Comparison of ENCODE assay signal across 1 cellular context in genomic region chrX:48957827-48958634, GRCh38.
TF ChIP-seq lines count a peak whose summit lies in the region.

No MANE protein-coding gene starts in this region.

TF ChIP-seq in H1, 55 proteins besides CTCF, POLR2A, EP300 and RAD21:
- TF ChIP-seq CHD7 (IDR thresholded peaks at IDR 0.05; ENCODE audit: insufficient replicate concordance, low read length) (no peak), RFX5 (IDR thresholded peaks at IDR 0.05; ENCODE audit: borderline replicate concordance, low read depth, low read length) (peak; percentile 69), RBBP5 (IDR thresholded peaks at IDR 0.05; ENCODE audit: borderline replicate concordance, low read depth, low read length) (no peak), CHD2 (IDR thresholded peaks at IDR 0.05; ENCODE audit: low read length) (peak; percentile 54), SP1 (IDR thresholded peaks at IDR 0.05; ENCODE audit: low read depth, low read length) (0 out of 2 replicates have a peak, but pooled peaks have one; percentile 78), GABPA (IDR thresholded peaks at IDR 0.05; ENCODE audit: borderline replicate concordance, insufficient read depth, low read length) (peak; percentile 76; the same call in 1 of the 2 replicates), SUZ12 (IDR thresholded peaks at IDR 0.05; ENCODE audit: low read length) (no peak), TAF7 (optimal IDR thresholded peaks at IDR 0.05; ENCODE audit: borderline replicate concordance, low read depth, low read length) (no peak), TBP (IDR thresholded peaks at IDR 0.05; ENCODE audit: low read depth, low read length) (peak; percentile 65; the same call in 1 of the 2 replicates), CREB1 (IDR thresholded peaks at IDR 0.05) (peak; percentile 77), CEBPB (IDR thresholded peaks at IDR 0.05; ENCODE audit: low read depth, low read length) (peak; percentile 61), NRF1 (IDR thresholded peaks at IDR 0.05; ENCODE audit: low read depth, low read length) (peak; percentile 61), TAF1 (IDR thresholded peaks at IDR 0.05; ENCODE audit: low read depth, low read length) (0 out of 2 replicates have a peak, but pooled peaks have one; percentile 29), RXRA (IDR thresholded peaks at IDR 0.05; ENCODE audit: insufficient read depth, low read depth, low read length) (no peak), SIN3A (conservative IDR thresholded peaks at IDR 0.05 in 1 of 2, IDR thresholded peaks at IDR 0.05 in 1 of 2; ENCODE audit: low read depth in 1 of 2, low read length in 2 of 2) (peak; percentile 20 to 66; a peak in 1 of 4 replicates)
- TF ChIP-seq, protein P1, sequence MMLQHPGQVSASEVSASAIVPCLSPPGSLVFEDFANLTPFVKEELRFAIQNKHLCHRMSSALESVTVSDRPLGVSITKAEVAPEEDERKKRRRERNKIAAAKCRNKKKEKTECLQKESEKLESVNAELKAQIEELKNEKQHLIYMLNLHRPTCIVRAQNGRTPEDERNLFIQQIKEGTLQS (IDR thresholded peaks at IDR 0.05; ENCODE audit: insufficient read depth, low read depth, low read length), result no peak
